ENCODE assay signal across 29 cellular contexts in the genomic region with DNA sequence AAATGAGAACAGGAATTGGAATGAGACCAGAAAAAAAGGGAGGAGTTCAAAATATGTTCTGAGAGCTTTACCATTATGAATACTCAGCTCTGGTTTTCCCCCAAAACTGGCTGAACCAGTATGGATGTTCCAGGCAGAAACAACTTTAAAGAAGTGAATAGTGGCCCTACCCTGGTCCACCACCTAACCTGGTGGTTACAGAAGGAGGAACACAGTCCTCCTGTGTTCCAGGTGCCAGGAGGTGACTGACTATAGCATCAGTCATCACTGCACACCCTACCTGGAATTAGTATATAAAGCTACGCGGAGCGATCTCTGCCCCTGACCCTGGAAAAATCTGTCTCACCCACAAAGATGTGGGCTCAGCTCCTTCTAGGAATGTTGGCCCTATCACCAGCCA. TPM values are rescaled to one million over a fixed set of nuclear protein-coding genes. Genes with fewer than 3 reads are reported as not detected.
A peak's percentile ranks its signal among the peaks of the same experiment; 100 is the strongest.
DNase-seq lines count a peak whose midpoint lies in the region; ATAC-seq, FAIRE-seq and TF ChIP-seq lines count a peak whose summit lies in the region.
"Had no signal": no experiment of that assay in that cellular context is flagged by ENCODE, and none has a peak within 500 bp of the region (broad histone marks: within the 10 kb centered on the region; RNA-seq: fewer than 3 reads in every experiment).

A gene (plus strand): TSS at position 324 of the 400 bp plus-strand sequence. CDS start 31 bp downstream, at position 355.

- TF ChIP-seq CTCF in epithelial cell of esophagus (IDR thresholded peaks at IDR 0.05; ENCODE audit: insufficient read depth, low read depth, low read length, missing control alignments) = peak; percentile 14
- no peak for TF ChIP-seq CTCF in nephron progenitor cell (IDR thresholded peaks at IDR 0.05)
- TF ChIP-seq CTCF in pancreas (IDR thresholded peaks at IDR 0.05) = no peak

- H3K27me3 ChIP-seq in pancreas = peaks cover 0 to 4% (median 0%) of the 10 kb centered on the region in 4 donors
- H3K27me3 ChIP-seq: hepatocyte had no signal

- H3K9me3 ChIP-seq in pancreas = no peaks in the 10 kb centered on the region

- peak within 1 kb of the TSS; percentile 41 for H3K27ac Mint-ChIP-seq in activated naive CD4-positive, alpha-beta T cell treated with anti-CD3 and anti-CD28 coated beads, Interleukin-2, amount 50 U/mL, for 24 hours
- H3K27ac Mint-ChIP-seq in activated naive CD4-positive, alpha-beta T cell treated with anti-CD3 and anti-CD28 coated beads for 36 hours = no peak within 1 kb of the TSS
- H3K27ac Mint-ChIP-seq in nephron progenitor cell = peak within 1 kb of the TSS; percentile 0
- H3K27ac Mint-ChIP-seq: activated T-cell treated with anti-CD3 and anti-CD28 coated beads, Interleukin-2, amount 50 U/mL, for 72 hours; natural killer cell had no signal

- H3K36me3 Mint-ChIP-seq in activated naive CD4-positive, alpha-beta T cell treated with anti-CD3 and anti-CD28 coated beads, Interleukin-2, amount 50 U/mL, for 24 hours = no peaks in the 10 kb centered on the region
- H3K36me3 Mint-ChIP-seq in activated naive CD4-positive, alpha-beta T cell treated with anti-CD3 and anti-CD28 coated beads for 36 hours (ENCODE audit: low read depth) = no peaks in the 10 kb centered on the region
- H3K36me3 Mint-ChIP-seq in nephron progenitor cell (ENCODE audit: low read depth) = no peaks in the 10 kb centered on the region
- H3K36me3 Mint-ChIP-seq: natural killer cell had no signal

- no peaks in the 10 kb centered on the region for H3K27me3 Mint-ChIP-seq in activated naive CD4-positive, alpha-beta T cell treated with anti-CD3 and anti-CD28 coated beads, Interleukin-2, amount 50 U/mL, for 24 hours
- H3K27me3 Mint-ChIP-seq in activated naive CD4-positive, alpha-beta T cell treated with anti-CD3 and anti-CD28 coated beads for 36 hours (ENCODE audit: low read depth) = peaks cover under 1% of the 10 kb centered on the region
- H3K27me3 Mint-ChIP-seq in nephron progenitor cell (ENCODE audit: low read depth, poor library complexity) = peaks cover 17% of the 10 kb centered on the region

- FAIRE-seq in urothelium cell line (lab: Jason Lieb, UNC) = peak; percentile 40
- FAIRE-seq in pancreas (lab: Jason Lieb, UNC) = no peak
- FAIRE-seq: astrocyte, colon, endometrium, kidney had no signal

- H3K36me3 ChIP-seq in pancreas = no peaks in the 10 kb centered on the region

- H3K4me3 ChIP-seq in epithelial cell of esophagus (ENCODE audit: low read length) = peak within 1 kb of the TSS; percentile 55
- H3K4me3 ChIP-seq in pancreas = no peak within 1 kb of the TSS
- H3K4me3 ChIP-seq: hepatocyte had no signal

- H3K4me3 Mint-ChIP-seq in activated naive CD4-positive, alpha-beta T cell treated with anti-CD3 and anti-CD28 coated beads, Interleukin-2, amount 50 U/mL, for 24 hours = no peak within 1 kb of the TSS
- H3K4me3 Mint-ChIP-seq in activated naive CD4-positive, alpha-beta T cell treated with anti-CD3 and anti-CD28 coated beads for 36 hours = no peak within 1 kb of the TSS
- H3K4me3 Mint-ChIP-seq in nephron progenitor cell = no peak within 1 kb of the TSS
- H3K4me3 Mint-ChIP-seq: activated T-cell treated with anti-CD3 and anti-CD28 coated beads, Interleukin-2, amount 50 U/mL, for 72 hours; natural killer cell had no signal

- DNase-seq in activated naive CD4-positive, alpha-beta T cell treated with anti-CD3 and anti-CD28 coated beads for 36 hours = no peak
- peak; percentile 94 for DNase-seq in epithelial cell of esophagus (ENCODE audit: low read depth)
- DNase-seq in nephron progenitor cell = no peak
- no peak for DNase-seq in urothelium cell line (ENCODE audit: low spot score)
- no peak for DNase-seq in pancreas
- DNase-seq: activated CD4-positive, alpha-beta T cell treated with anti-CD3 and anti-CD28 coated beads for 1 hour; activated naive CD4-positive, alpha-beta T cell treated with anti-CD3 and anti-CD28 coated beads, Interleukin-2, amount 50 U/mL, for 16 hours; activated T-cell treated with anti-CD3 and anti-CD28 coated beads, Interleukin-2, amount 50 U/mL, for 72 hours; AML-193; DMS79 treated with DMSO at 0.1 percent for 48 hours; HCEC 1CT; kidney; natural killer cell; NCI-H1417 treated with DMSO at 0.1 percent for 48 hours; NCI-H2171 treated with DMSO at 0.1 percent for 48 hours; SHP77; stimulated activated naive CD8-positive, alpha-beta T cell treated with anti-CD3 and anti-CD28 coated beads, Interleukin-15, Interleukin-2, amounts not matched to agents 100 U/mL and 50 U/mL, for 24 hours had no signal

- no peak within 1 kb of the TSS for H3K27ac ChIP-seq in pancreas
- H3K27ac ChIP-seq: 22Rv1, hepatocyte had no signal

- H3K4me1 ChIP-seq in pancreas = no peaks in the 10 kb centered on the region

- CTCF ChIA-PET in activated naive CD4-positive, alpha-beta T cell treated with anti-CD3 and anti-CD28 coated beads for 36 hours (lab: Charles Lee) = interaction anchor here (0.7 to 1.2 kb wide), 3 partner anchors 139 to 228 kb away, joined by 3 to 4 read pairs (median 4); no protein-coding TSS in a partner anchor

- no peaks in the 10 kb centered on the region for H3K4me1 Mint-ChIP-seq in activated naive CD4-positive, alpha-beta T cell treated with anti-CD3 and anti-CD28 coated beads, Interleukin-2, amount 50 U/mL, for 24 hours
- H3K4me1 Mint-ChIP-seq in activated naive CD4-positive, alpha-beta T cell treated with anti-CD3 and anti-CD28 coated beads for 36 hours (ENCODE audit: low read depth) = peaks cover under 1% of the 10 kb centered on the region
- H3K4me1 Mint-ChIP-seq in nephron progenitor cell = peaks cover 7% of the 10 kb centered on the region
- H3K4me1 Mint-ChIP-seq: natural killer cell had no signal

- ATAC-seq in HG02798 (IDR thresholded peaks at IDR 0.05; ENCODE audit: poor library complexity, unreplicated experiment) (no peak), HG02759 (IDR thresholded peaks at IDR 0.05; ENCODE audit: unreplicated experiment) (no peak), pancreas (no peak)
- ATAC-seq: activated T-cell treated with anti-CD3 and anti-CD28 coated beads, Interleukin-2, amount 50 U/mL, for 72 hours; natural killer cell; stimulated activated naive CD8-positive, alpha-beta T cell treated with anti-CD3 and anti-CD28 coated beads, Interleukin-15, Interleukin-2, amounts not matched to agents 100 U/mL and 50 U/mL, for 24 hours had no signal

- intact Hi-C loops in activated naive CD4-positive, alpha-beta T cell treated with anti-CD3 and anti-CD28 coated beads for 36 hours (cut with micrococcal nuclease) = no loop called here
- intact Hi-C loops in pancreas (cut with DNase I) = no loop called here

- no peaks in the 10 kb centered on the region for H3K9me3 Mint-ChIP-seq in activated naive CD4-positive, alpha-beta T cell treated with anti-CD3 and anti-CD28 coated beads, Interleukin-2, amount 50 U/mL, for 24 hours
- peaks cover 4% of the 10 kb centered on the region for H3K9me3 Mint-ChIP-seq in activated naive CD4-positive, alpha-beta T cell treated with anti-CD3 and anti-CD28 coated beads for 36 hours
- H3K9me3 Mint-ChIP-seq in nephron progenitor cell = peaks cover 22% of the 10 kb centered on the region
- H3K9me3 Mint-ChIP-seq: activated T-cell treated with anti-CD3 and anti-CD28 coated beads, Interleukin-2, amount 50 U/mL, for 72 hours; natural killer cell had no signal

- WGBS in pancreas, 2 donors = 95 to 98% methylated on average over 3 of the region's 3 CpGs

RNA-seq across cellular contexts. Expression of the gene that starts here (rescaled TPM):
- total RNA-seq in activated naive CD4-positive, alpha-beta T cell treated with anti-CD3 and anti-CD28 coated beads for 36 hours = not detected
- total RNA-seq in pancreas = not detected
- polyA plus RNA-seq in pancreas = under 1 TPM; 0.05 to 0.08 TPM
- total RNA-seq: activated T-cell treated with anti-CD3 and anti-CD28 coated beads, Interleukin-2, amount 50 U/mL, for 72 hours; astrocyte; fibroblast of villous mesenchyme; kidney; MCF 10A; mesenteric fat pad; natural killer cell; skeletal muscle tissue had no signal
